Comparison of ENCODE assay signal across 8 cellular contexts in the genomic region with DNA sequence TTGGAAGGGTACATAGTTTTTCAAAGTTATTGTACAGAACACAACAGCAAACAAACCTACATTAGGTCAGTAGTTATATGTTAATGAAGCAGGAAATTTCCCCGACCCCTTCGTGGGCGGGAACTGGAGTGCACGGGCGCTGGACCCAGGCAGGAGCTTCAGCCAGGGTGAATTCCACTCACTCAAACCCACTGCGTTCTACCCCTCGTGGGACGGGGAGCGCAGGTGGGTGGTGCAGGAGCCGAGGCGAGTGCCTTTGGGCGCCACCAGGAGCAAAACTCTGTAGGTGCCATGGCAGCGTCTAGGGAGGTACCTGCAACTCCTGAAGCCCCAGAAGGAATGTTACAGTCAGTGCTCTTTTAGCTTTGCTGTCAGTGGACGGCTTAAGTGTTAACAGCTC.
"Had no signal": no experiment of that assay in that cellular context is flagged by ENCODE, and none has a peak within 500 bp of the region (broad histone marks: within the 10 kb centered on the region; RNA-seq: fewer than 3 reads in every experiment).

No MANE protein-coding gene starts in this region.

- ATAC-seq: HepG2 had no signal

- H3K27ac Mint-ChIP-seq: IgD-negative memory B cell had no signal

- DNase-seq: IMR-90, KBM-7, KG1 had no signal

- H3K9me3 Mint-ChIP-seq: IgD-negative memory B cell had no signal

- H3K9ac ChIP-seq: KMS-11 had no signal

- H3K27ac ChIP-seq: HL-60, KMS-11 had no signal

- H3K4me3 Mint-ChIP-seq: IgD-negative memory B cell had no signal

- FAIRE-seq: HepG2, HTR-8/SVneo had no signal

- H3K36me3 Mint-ChIP-seq: IgD-negative memory B cell had no signal

- H3K4me2 ChIP-seq: KMS-11 had no signal
